ENCODE assay signal across 9 cellular contexts in the genomic region with DNA sequence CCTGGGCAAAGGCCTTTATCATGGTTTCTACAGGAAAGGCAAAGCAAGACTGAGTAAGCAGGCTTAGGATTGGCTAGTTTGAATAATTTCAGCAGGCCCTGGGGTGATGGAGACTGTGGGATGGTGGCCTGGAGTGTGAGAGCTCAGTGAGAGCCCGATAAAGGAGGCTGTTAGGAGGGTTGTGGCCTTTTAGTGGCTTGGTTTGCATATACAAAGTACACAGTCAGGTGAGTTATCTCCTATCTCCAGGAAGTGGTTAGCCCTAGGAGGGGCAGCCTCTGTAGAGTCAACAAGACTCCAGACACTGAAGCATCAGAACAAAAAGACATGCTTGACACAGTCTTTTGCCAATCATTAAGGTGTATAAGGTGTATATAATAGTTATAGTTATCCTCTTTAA.
DNase-seq lines count a peak whose midpoint lies in the region; ATAC-seq and TF ChIP-seq lines count a peak whose summit lies in the region.
"Had no signal": no experiment of that assay in that cellular context is flagged by ENCODE, and none has a peak within 500 bp of the region (broad histone marks: within the 10 kb centered on the region; RNA-seq: fewer than 3 reads in every experiment).

No MANE protein-coding gene starts in this region.

- TF ChIP-seq CTCF in WTC11 (IDR thresholded peaks at IDR 0.05) = no peak

- ATAC-seq in WTC11 (peak; percentile 32), GM21360 (IDR thresholded peaks at IDR 0.05; ENCODE audit: unreplicated experiment) (no peak), GM18519 (IDR thresholded peaks at IDR 0.05; ENCODE audit: low FRiP score, unreplicated experiment) (no peak)

- H3K27me3 Mint-ChIP-seq in WTC11 (ENCODE audit: low read depth) = no peaks in the 10 kb centered on the region

- peaks cover 24% of the 10 kb centered on the region for H3K4me1 Mint-ChIP-seq in WTC11

- CTCF ChIA-PET in WTC11 (lab: Charles Lee) = no interaction called here

- DNase-seq in stimulated activated CD4-positive, alpha-beta T cell treated with anti-CD3 and anti-CD28 coated beads, Interleukin-15, amount 100 ng/mL, for 24 hours = peak; percentile 14
- no peak for DNase-seq in stimulated activated CD4-positive, alpha-beta T cell treated with anti-CD3 and anti-CD28 coated beads, Interleukin-12 subunit alpha, Interleukin-12 subunit beta, amount 100 ng/mL, for 4 hours
- DNase-seq in WTC11 (ENCODE audit: low spot score) = no peak
- peak; percentile 36 for DNase-seq in effector CD4-positive, alpha-beta T cell
- no peak for DNase-seq in EL
- DNase-seq in HuH-7.5 (ENCODE audit: low spot score) = no peak
- DNase-seq: NCI-H1694 treated with DMSO at 0.1 percent for 48 hours had no signal

- peaks cover 42% of the 10 kb centered on the region for H3K9me3 Mint-ChIP-seq in WTC11

- no peak overlapping the region for H3K4me3 Mint-ChIP-seq in WTC11

- peaks cover 36% of the 10 kb centered on the region for H3K36me3 Mint-ChIP-seq in WTC11

- POLR2A ChIA-PET in WTC11 (lab: Charles Lee) = no interaction called here

- H3K27ac Mint-ChIP-seq in WTC11 = peak overlapping the region; percentile 61; the same call in 1 of the 2 replicates

TF ChIP-seq in WTC11, 78 proteins besides CTCF, POLR2A, EP300 and RAD21:
- TF ChIP-seq GTF2I (CRISPR knock-in tag; conservative IDR thresholded peaks at IDR 0.05) = no peak
- TF ChIP-seq, protein P1, sequence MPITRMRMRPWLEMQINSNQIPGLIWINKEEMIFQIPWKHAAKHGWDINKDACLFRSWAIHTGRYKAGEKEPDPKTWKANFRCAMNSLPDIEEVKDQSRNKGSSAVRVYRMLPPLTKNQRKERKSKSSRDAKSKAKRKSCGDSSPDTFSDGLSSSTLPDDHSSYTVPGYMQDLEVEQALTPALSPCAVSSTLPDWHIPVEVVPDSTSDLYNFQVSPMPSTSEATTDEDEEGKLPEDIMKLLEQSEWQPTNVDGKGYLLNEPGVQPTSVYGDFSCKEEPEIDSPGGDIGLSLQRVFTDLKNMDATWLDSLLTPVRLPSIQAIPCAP (CRISPR knock-in tag; IDR thresholded peaks at IDR 0.05) = no peak
- TF ChIP-seq, protein P2, sequence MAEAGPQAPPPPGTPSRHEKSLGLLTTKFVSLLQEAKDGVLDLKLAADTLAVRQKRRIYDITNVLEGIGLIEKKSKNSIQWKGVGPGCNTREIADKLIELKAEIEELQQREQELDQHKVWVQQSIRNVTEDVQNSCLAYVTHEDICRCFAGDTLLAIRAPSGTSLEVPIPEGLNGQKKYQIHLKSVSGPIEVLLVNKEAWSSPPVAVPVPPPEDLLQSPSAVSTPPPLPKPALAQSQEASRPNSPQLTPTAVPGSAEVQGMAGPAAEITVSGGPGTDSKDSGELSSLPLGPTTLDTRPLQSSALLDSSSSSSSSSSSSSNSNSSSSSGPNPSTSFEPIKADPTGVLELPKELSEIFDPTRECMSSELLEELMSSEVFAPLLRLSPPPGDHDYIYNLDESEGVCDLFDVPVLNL (CRISPR knock-in tag; IDR thresholded peaks at IDR 0.05; ENCODE audit: borderline replicate concordance, low read depth) = no peak
- TF ChIP-seq FOXK1 (CRISPR knock-in tag; IDR thresholded peaks at IDR 0.05) = no peak
- no peak for TF ChIP-seq JUN (CRISPR knock-in tag; IDR thresholded peaks at IDR 0.05)
- TF ChIP-seq ZNF317 (CRISPR knock-in tag; IDR thresholded peaks at IDR 0.05; ENCODE audit: borderline replicate concordance, low read depth) = no peak

Comparison
In these comparisons a context has a peak if more than half of its experiments do, and no peak if none do; other contexts are left out.
1. DNase-seq: peak in stimulated activated CD4-positive, alpha-beta T cell treated with anti-CD3 and anti-CD28 coated beads, Interleukin-15, amount 100 ng/mL, for 24 hours (single experiment) and effector CD4-positive, alpha-beta T cell (single experiment); none in stimulated activated CD4-positive, alpha-beta T cell treated with anti-CD3 and anti-CD28 coated beads, Interleukin-12 subunit alpha, Interleukin-12 subunit beta, amount 100 ng/mL, for 4 hours (single experiment), WTC11 (single experiment), EL (single experiment) and HuH-7.5 (single experiment).